8 cellular contexts compared by ENCODE assay signal in the genomic region with DNA sequence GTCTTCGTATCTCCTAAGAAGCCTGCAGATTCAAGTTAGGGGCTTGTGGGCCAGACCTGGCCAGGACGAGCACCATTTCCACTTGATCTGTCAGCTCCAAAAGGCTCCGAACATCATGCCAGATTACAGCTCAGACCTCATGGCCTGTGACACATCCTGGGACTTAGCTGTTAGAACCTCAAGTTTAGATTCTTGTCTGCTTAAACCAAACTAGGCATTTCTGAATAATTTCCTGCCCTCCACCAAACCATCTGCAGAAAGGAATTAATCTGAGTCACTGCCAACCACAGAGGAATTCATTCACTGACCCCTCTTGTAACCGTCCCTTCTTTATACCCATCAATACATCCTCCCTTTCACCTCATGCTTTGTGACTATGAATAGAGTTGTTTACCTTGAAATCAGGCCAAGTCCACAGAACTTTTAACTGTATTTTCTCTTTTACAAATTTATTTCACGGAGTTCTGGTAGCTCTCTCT.
DNase-seq lines count a peak whose midpoint lies in the region; ATAC-seq and TF ChIP-seq lines count a peak whose summit lies in the region.

No MANE protein-coding gene starts in this region.

- no peaks in the 10 kb centered on the region for H3K9me3 ChIP-seq in BLaER1 treated with 17β-estradiol and CSF1 and Interleukin-3, amounts not matched to agents 10 nM and 100 nM (replicated peaks in 1 of 11)

- peaks cover 10% of the 10 kb centered on the region for H3K4me1 Mint-ChIP-seq in activated T-helper 2 cell treated with anti-CD3 and anti-CD28 coated beads, Interferon-gamma antibody, Interleukin-2, Interleukin-4, amounts not matched to agents 10 μg/mL and 5 μg/mL and 100 μg/mL, durations not matched to agents 14 hours and 24 hours and 36 hours (ENCODE audit: low read depth)

- peak; percentile 21 for DNase-seq in activated T-helper 2 cell treated with anti-CD3 and anti-CD28 coated beads, Interferon-gamma antibody, Interleukin-2, Interleukin-4, amounts not matched to agents 10 μg/mL and 5 μg/mL and 100 μg/mL, durations not matched to agents 14 hours and 24 hours and 36 hours (ENCODE audit: low spot score)
- peak; percentile 99 for DNase-seq in kidney glomerular epithelial cell (lab: John Stamatoyannopoulos, UW)

- H3K27ac Mint-ChIP-seq in activated T-helper 2 cell treated with anti-CD3 and anti-CD28 coated beads, Interferon-gamma antibody, Interleukin-2, Interleukin-4, amounts not matched to agents 10 μg/mL and 5 μg/mL and 100 μg/mL, durations not matched to agents 14 hours and 24 hours and 36 hours: no peak overlapping the region

- peaks cover 33 to 57% (median 48%) of the 10 kb centered on the region in 10 experiments for H3K4me1 ChIP-seq in BLaER1 treated with 17β-estradiol and CSF1 and Interleukin-3, amounts not matched to agents 10 nM and 100 nM
- peaks cover 12% of the 10 kb centered on the region for H3K4me1 ChIP-seq in KMS-11 (ENCODE audit: low read depth, poor library complexity, severe bottlenecking)

- peak overlapping the region in 9 of 11 experiments; percentile 43 to 79 (median 64); a peak in 18 of 22 replicates for H3K27ac ChIP-seq in BLaER1 treated with 17β-estradiol and CSF1 and Interleukin-3, amounts not matched to agents 10 nM and 100 nM
- no peak overlapping the region for H3K27ac ChIP-seq in KMS-11

- no peaks in the 10 kb centered on the region for H3K27me3 Mint-ChIP-seq in activated T-helper 2 cell treated with anti-CD3 and anti-CD28 coated beads, Interferon-gamma antibody, Interleukin-2, Interleukin-4, amounts not matched to agents 10 μg/mL and 5 μg/mL and 100 μg/mL, durations not matched to agents 14 hours and 24 hours and 36 hours (ENCODE audit: low read depth)

- no peak for TF ChIP-seq CTCF in KMS-11 (conservative IDR thresholded peaks at IDR 0.05; ENCODE audit: low read depth, low read length)

- no peaks in the 10 kb centered on the region for H3K79me2 ChIP-seq in KMS-11 (ENCODE audit: insufficient read depth, low read depth)

- no peak overlapping the region for H2AFZ ChIP-seq in KMS-11 (ENCODE audit: low read depth)

- intact Hi-C loops in activated T-helper 2 cell treated with anti-CD3 and anti-CD28 coated beads, Interferon-gamma antibody, Interleukin-2, Interleukin-4, amounts not matched to agents 10 μg/mL and 5 μg/mL and 100 μg/mL, durations not matched to agents 14 hours and 24 hours and 36 hours (cut with micrococcal nuclease): loop anchor here (2.0 to 10.0 kb wide), 4 partner anchors 59 to 339 kb away; partner anchors contain the start of gene FBXL14

- peak overlapping the region; percentile 70 to 95 (median 81) for H3K4me2 ChIP-seq in BLaER1 treated with 17β-estradiol and CSF1 and Interleukin-3, amounts not matched to agents 10 nM and 100 nM
- H3K4me2 ChIP-seq in KMS-11: 0 out of 2 replicates have a peak overlapping the region, but pooled peaks have one; percentile 4

- ATAC-seq in GM21825 (IDR thresholded peaks at IDR 0.05; ENCODE audit: unreplicated experiment) (no peak), GM18909 (IDR thresholded peaks at IDR 0.05; ENCODE audit: poor library complexity, unreplicated experiment) (no peak), HG02610 (IDR thresholded peaks at IDR 0.05; ENCODE audit: unreplicated experiment) (no peak), HG02571 (IDR thresholded peaks at IDR 0.05; ENCODE audit: unreplicated experiment) (no peak)

- peaks cover 0 to 18% (median 3%) of the 10 kb centered on the region in 11 experiments; a peak in 3 of 22 replicates for H3K36me3 ChIP-seq in BLaER1 treated with 17β-estradiol and CSF1 and Interleukin-3, amounts not matched to agents 10 nM and 100 nM
- no peaks in the 10 kb centered on the region for H3K36me3 ChIP-seq in KMS-11 (ENCODE audit: insufficient read depth)

- no peaks in the 10 kb centered on the region for H3K36me3 Mint-ChIP-seq in activated T-helper 2 cell treated with anti-CD3 and anti-CD28 coated beads, Interferon-gamma antibody, Interleukin-2, Interleukin-4, amounts not matched to agents 10 μg/mL and 5 μg/mL and 100 μg/mL, durations not matched to agents 14 hours and 24 hours and 36 hours (ENCODE audit: low read depth)

- H3K9ac ChIP-seq in BLaER1 treated with 17β-estradiol and CSF1 and Interleukin-3, amounts not matched to agents 10 nM and 100 nM: peak overlapping the region in 9 of 11 experiments; percentile 27 to 61 (median 46); a peak in 16 of 22 replicates
- H3K9ac ChIP-seq in KMS-11: no peak overlapping the region

- H3K9me3 Mint-ChIP-seq in activated T-helper 2 cell treated with anti-CD3 and anti-CD28 coated beads, Interferon-gamma antibody, Interleukin-2, Interleukin-4, amounts not matched to agents 10 μg/mL and 5 μg/mL and 100 μg/mL, durations not matched to agents 14 hours and 24 hours and 36 hours: no peaks in the 10 kb centered on the region

- peaks cover 0 to 5% (median 0%) of the 10 kb centered on the region in 11 experiments; a peak in 2 of 22 replicates for H4K20me1 ChIP-seq in BLaER1 treated with 17β-estradiol and CSF1 and Interleukin-3, amounts not matched to agents 10 nM and 100 nM
- H4K20me1 ChIP-seq in KMS-11 (ENCODE audit: insufficient read depth): no peaks in the 10 kb centered on the region

- no peak overlapping the region for H3K4me3 Mint-ChIP-seq in activated T-helper 2 cell treated with anti-CD3 and anti-CD28 coated beads, Interferon-gamma antibody, Interleukin-2, Interleukin-4, amounts not matched to agents 10 μg/mL and 5 μg/mL and 100 μg/mL, durations not matched to agents 14 hours and 24 hours and 36 hours (ENCODE audit: low read depth)

- H3K27me3 ChIP-seq in BLaER1 treated with 17β-estradiol and CSF1 and Interleukin-3, amounts not matched to agents 10 nM and 100 nM: no peaks in the 10 kb centered on the region
- no peaks in the 10 kb centered on the region for H3K27me3 ChIP-seq in KMS-11 (ENCODE audit: insufficient read depth, low read depth)

- H3K4me3 ChIP-seq in BLaER1 treated with 17β-estradiol and CSF1 and Interleukin-3, amounts not matched to agents 10 nM and 100 nM: peak overlapping the region in 5 of 10 experiments; percentile 6 to 38 (median 31); a peak in 6 of 20 replicates
- H3K4me3 ChIP-seq in KMS-11 (IDR thresholded peaks at IDR 0.05; ENCODE audit: insufficient read depth, low read depth, low read length): no peak overlapping the region
